1 cellular context compared by ENCODE assay signal in genomic region chr10:11338160-11338844, GRCh38.
TF ChIP-seq lines count a peak whose summit lies in the region.

No MANE protein-coding gene starts in this region.

TF ChIP-seq in H1, 55 proteins besides CTCF, POLR2A, EP300 and RAD21 (continued from another document):
- TF ChIP-seq CHD7 (IDR thresholded peaks at IDR 0.05; ENCODE audit: insufficient replicate concordance, low read length) (no peak), E2F6 (IDR thresholded peaks at IDR 0.05) (no peak), POU5F1 (IDR thresholded peaks at IDR 0.05; ENCODE audit: low read depth, low read length) (no peak), USF2 (IDR thresholded peaks at IDR 0.05; ENCODE audit: low read length) (no peak), TCF12 (IDR thresholded peaks at IDR 0.05; ENCODE audit: low read depth, low read length) (no peak), ATF2 (IDR thresholded peaks at IDR 0.05; ENCODE audit: low read length) (no peak)
